Comparison of ENCODE assay signal across 1 cellular context in genomic region chr15:70164910-70165791, GRCh38.
TF ChIP-seq lines count a peak whose summit lies in the region.

No MANE protein-coding gene starts in this region.

TF ChIP-seq in HepG2, 621 proteins besides CTCF, POLR2A, EP300 and RAD21 (continued from another document and continues in another):
- no peak for TF ChIP-seq ZNF142 (CRISPR knock-in tag; IDR thresholded peaks at IDR 0.05)
- TF ChIP-seq ZNF12 (CRISPR knock-in tag; IDR thresholded peaks at IDR 0.05) = no peak
- TF ChIP-seq KDM6A (CRISPR knock-in tag; IDR thresholded peaks at IDR 0.05; ENCODE audit: low read depth) = no peak
- no peak for TF ChIP-seq ARID3A (IDR thresholded peaks at IDR 0.05; ENCODE audit: low read depth, low read length)
- TF ChIP-seq ZNF484 (CRISPR knock-in tag; IDR thresholded peaks at IDR 0.05; ENCODE audit: borderline replicate concordance, low read depth) = no peak
- no peak for TF ChIP-seq ZFP41 (CRISPR knock-in tag; IDR thresholded peaks at IDR 0.05; ENCODE audit: borderline replicate concordance)
- no peak for TF ChIP-seq CREB3 (CRISPR knock-in tag; IDR thresholded peaks at IDR 0.05)
- no peak for TF ChIP-seq ZBTB42 (CRISPR knock-in tag; IDR thresholded peaks at IDR 0.05)
- TF ChIP-seq ZNF558 (CRISPR knock-in tag; IDR thresholded peaks at IDR 0.05; ENCODE audit: borderline replicate concordance) = no peak
- TF ChIP-seq PRDM15 (CRISPR knock-in tag; IDR thresholded peaks at IDR 0.05) = no peak
- TF ChIP-seq ZNF562 (CRISPR knock-in tag; IDR thresholded peaks at IDR 0.05; ENCODE audit: borderline replicate concordance) = no peak
- no peak for TF ChIP-seq PHB2 (IDR thresholded peaks at IDR 0.05; ENCODE audit: partially characterized antibody)
- no peak for TF ChIP-seq CCDC6 (CRISPR knock-in tag; IDR thresholded peaks at IDR 0.05)
- TF ChIP-seq HNRNPLL (IDR thresholded peaks at IDR 0.05; ENCODE audit: low read depth, low read length, poor library complexity, severe bottlenecking) = no peak
- TF ChIP-seq ZNF317 (CRISPR knock-in tag; IDR thresholded peaks at IDR 0.05) = 0 out of 2 replicates have a peak, but pooled peaks have one; percentile 48
- peak; percentile 72 for TF ChIP-seq PATZ1 (CRISPR knock-in tag; IDR thresholded peaks at IDR 0.05)
- TF ChIP-seq ZMYM3 (CRISPR knock-in tag; IDR thresholded peaks at IDR 0.05) = no peak
- TF ChIP-seq NFE2L2 (IDR thresholded peaks at IDR 0.05; ENCODE audit: low read length) = no peak
- no peak for TF ChIP-seq LRRFIP1 (CRISPR knock-in tag; conservative IDR thresholded peaks at IDR 0.05)
- no peak for TF ChIP-seq ZNF136 (CRISPR knock-in tag; IDR thresholded peaks at IDR 0.05; ENCODE audit: low read depth)
- no peak for TF ChIP-seq ATF2 (CRISPR knock-in tag; IDR thresholded peaks at IDR 0.05)
- no peak for TF ChIP-seq DRAP1 (CRISPR knock-in tag; IDR thresholded peaks at IDR 0.05)
- TF ChIP-seq MEF2D (CRISPR knock-in tag; IDR thresholded peaks at IDR 0.05) = no peak
- TF ChIP-seq SRY (CRISPR knock-in tag; IDR thresholded peaks at IDR 0.05) = no peak
- TF ChIP-seq ZBTB14 (CRISPR knock-in tag; IDR thresholded peaks at IDR 0.05) = no peak
- no peak for TF ChIP-seq TOE1 (CRISPR knock-in tag; IDR thresholded peaks at IDR 0.05)
- TF ChIP-seq MAX (IDR thresholded peaks at IDR 0.05) = peak; percentile 75
- TF ChIP-seq ZNF629 (CRISPR knock-in tag; conservative IDR thresholded peaks at IDR 0.05) = no peak
- TF ChIP-seq CC2D1A (CRISPR knock-in tag; IDR thresholded peaks at IDR 0.05) = no peak
- peak; percentile 38; the same call in 1 of the 2 replicates for TF ChIP-seq SAP130 (CRISPR knock-in tag; IDR thresholded peaks at IDR 0.05; ENCODE audit: low read depth)
- no peak; the same call in 1 of the 2 replicates for TF ChIP-seq ZNF816 (CRISPR knock-in tag; IDR thresholded peaks at IDR 0.05; ENCODE audit: borderline replicate concordance)
- TF ChIP-seq ZBTB38 (CRISPR knock-in tag; IDR thresholded peaks at IDR 0.05) = no peak
- TF ChIP-seq ZNF501 (CRISPR knock-in tag; IDR thresholded peaks at IDR 0.05) = 0 out of 2 replicates have a peak, but pooled peaks have one; percentile 18
- TF ChIP-seq EEA1 (CRISPR knock-in tag; IDR thresholded peaks at IDR 0.05; ENCODE audit: borderline replicate concordance) = no peak
- TF ChIP-seq GLI4 (CRISPR knock-in tag; IDR thresholded peaks at IDR 0.05; ENCODE audit: borderline replicate concordance) = no peak
- TF ChIP-seq ZNF557 (CRISPR knock-in tag; IDR thresholded peaks at IDR 0.05) = no peak
- no peak for TF ChIP-seq CBFB (CRISPR knock-in tag; IDR thresholded peaks at IDR 0.05)
